ENCODE assay signal across 8 cellular contexts in the genomic region with DNA sequence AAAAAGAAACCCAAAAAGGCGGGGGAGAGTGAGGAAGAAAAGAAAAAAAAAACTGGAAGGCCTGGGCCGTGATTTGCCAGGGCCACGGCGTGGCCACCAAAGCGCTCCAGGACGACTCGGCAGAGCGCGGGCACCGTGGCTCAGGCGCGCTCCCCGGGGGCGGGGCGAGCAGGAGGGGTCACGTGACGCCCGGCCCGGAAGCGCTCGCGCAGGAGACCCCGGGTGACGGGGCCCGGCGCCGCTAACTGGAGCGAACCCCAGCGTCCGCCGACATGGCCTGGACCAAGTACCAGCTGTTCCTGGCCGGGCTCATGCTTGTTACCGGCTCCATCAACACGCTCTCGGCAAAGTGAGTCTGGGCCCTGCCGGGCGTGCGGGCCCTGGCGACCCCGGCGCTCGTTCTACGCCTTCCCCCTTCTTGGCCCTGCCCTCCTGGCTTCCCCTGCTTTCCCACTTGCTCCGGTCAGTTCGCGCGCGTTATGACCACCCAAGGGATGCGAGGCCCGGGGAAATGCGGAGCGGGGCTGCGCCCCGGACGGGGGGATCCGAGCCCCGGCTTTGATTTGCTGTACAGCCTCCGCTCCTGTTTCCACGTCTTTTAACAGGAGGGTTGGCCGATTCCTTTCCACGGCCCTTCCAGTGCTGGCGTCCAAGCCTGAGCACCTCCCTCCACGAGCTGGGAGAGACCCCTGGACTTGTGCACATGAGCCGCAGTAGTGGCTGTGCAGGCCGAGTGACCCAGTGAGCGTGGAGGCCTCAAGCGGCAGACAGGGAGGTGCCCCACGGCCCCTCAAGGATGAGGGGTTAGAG. TPM values are rescaled to one million over a fixed set of nuclear protein-coding genes. Genes with fewer than 3 reads are reported as not detected.
DNase-seq lines count a peak whose midpoint lies in the region; ATAC-seq and TF ChIP-seq lines count a peak whose summit lies in the region.

A gene with protein sequence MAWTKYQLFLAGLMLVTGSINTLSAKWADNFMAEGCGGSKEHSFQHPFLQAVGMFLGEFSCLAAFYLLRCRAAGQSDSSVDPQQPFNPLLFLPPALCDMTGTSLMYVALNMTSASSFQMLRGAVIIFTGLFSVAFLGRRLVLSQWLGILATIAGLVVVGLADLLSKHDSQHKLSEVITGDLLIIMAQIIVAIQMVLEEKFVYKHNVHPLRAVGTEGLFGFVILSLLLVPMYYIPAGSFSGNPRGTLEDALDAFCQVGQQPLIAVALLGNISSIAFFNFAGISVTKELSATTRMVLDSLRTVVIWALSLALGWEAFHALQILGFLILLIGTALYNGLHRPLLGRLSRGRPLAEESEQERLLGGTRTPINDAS (plus strand): TSS at position 207 of the 810 bp plus-strand sequence. CDS start 66 bp downstream, at position 273.

- peaks cover 21 to 57% (median 39%) of the 10 kb centered on the region in 4 donors for H3K4me1 Mint-ChIP-seq in CD4-positive, alpha-beta memory T cell
- peaks cover 30% of the 10 kb centered on the region for H3K4me1 Mint-ChIP-seq in activated T-cell treated with anti-CD3 and anti-CD28 coated beads, Interleukin-2, amount 50 U/mL, for 4 hours (ENCODE audit: low read depth)

- no peaks in the 10 kb centered on the region for H3K9me2 ChIP-seq in OCI-LY1 (ENCODE audit: low read depth, low read length)

- H3K9me3 Mint-ChIP-seq in CD4-positive, alpha-beta memory T cell = no peaks in the 10 kb centered on the region
- H3K9me3 Mint-ChIP-seq in activated T-cell treated with anti-CD3 and anti-CD28 coated beads, Interleukin-2, amount 50 U/mL, for 4 hours = no peaks in the 10 kb centered on the region

- intact Hi-C loops in CD4-positive, alpha-beta memory T cell (cut with micrococcal nuclease) = loop anchor here (1.0 kb wide), 1 partner anchor 21 kb away; no protein-coding TSS in a partner anchor

- peaks cover 48% of the 10 kb centered on the region for H3K4me1 ChIP-seq in CD4-positive, alpha-beta memory T cell (ENCODE audit: insufficient read depth, low read length)
- H3K4me1 ChIP-seq in OCI-LY1 (ENCODE audit: insufficient read depth, low read length, severe bottlenecking) = peaks cover 20% of the 10 kb centered on the region
- peaks cover 13 to 25% of the 10 kb centered on the region in 2 donors for H3K4me1 ChIP-seq in esophagus (ENCODE audit: control insufficient read depth in 2 of 2, insufficient read depth in 2 of 2, low read length in 1 of 2)
- H3K4me1 ChIP-seq in mucosa of stomach (ENCODE audit: control insufficient read depth, insufficient read depth, low read length) = peaks cover 43% of the 10 kb centered on the region

- no peaks in the 10 kb centered on the region for H4K20me1 ChIP-seq in OCI-LY1 (ENCODE audit: insufficient read depth, low read length)

- CTCF ChIA-PET in CD4-positive, alpha-beta memory T cell (lab: Charles Lee; ENCODE audit: partially characterized antibody) = interaction anchor here (1.0 to 1.5 kb wide), 2 partner anchors 19 kb away, joined by 3 to 6 read pairs; no protein-coding TSS in a partner anchor

- H3F3A ChIP-seq in OCI-LY1 (ENCODE audit: insufficient read depth, low read length) = no peaks in the 10 kb centered on the region

- peak within 1 kb of the TSS; percentile 92 for H3K4me2 ChIP-seq in OCI-LY1 (ENCODE audit: low read length)

- no peak within 1 kb of the TSS for H2AFZ ChIP-seq in OCI-LY1 (ENCODE audit: low read length)

- H3K27me3 ChIP-seq in CD4-positive, alpha-beta memory T cell (ENCODE audit: insufficient read depth, low read length) = no peaks in the 10 kb centered on the region
- H3K27me3 ChIP-seq in OCI-LY1 (ENCODE audit: insufficient read depth, low read length) (peaks cover 5% of the 10 kb centered on the region; the same call in 1 of the 2 replicates), esophagus (ENCODE audit: control insufficient read depth in 1 of 2, insufficient read depth in 2 of 2, low read length in 2 of 2) (no peaks in the 10 kb centered on the region), mucosa of stomach (ENCODE audit: control insufficient read depth, insufficient read depth, low read length) (no peaks in the 10 kb centered on the region)

- DNase-seq in CD4-positive, alpha-beta memory T cell = peak; percentile 79 to 86 (median 84)
- peak; percentile 60 for DNase-seq in HPDE6-E6E7 (ENCODE audit: extremely low spot score)
- peak; percentile 79 for DNase-seq in activated T-cell treated with anti-CD3 and anti-CD28 coated beads, Interleukin-2, amount 50 U/mL, for 4 hours
- DNase-seq in stimulated activated CD8-positive, alpha-beta memory T cell treated with anti-CD3 and anti-CD28 coated beads, Interleukin-4, amount 100 ng/mL, for 48 hours = peak; percentile 85

- no peaks in the 10 kb centered on the region for H3K79me2 ChIP-seq in OCI-LY1 (ENCODE audit: insufficient read depth, low read length)

- WGBS in esophagus, 2 donors = 1 to 2% methylated on average over 68 of the region's 68 CpGs

- H3K36me3 Mint-ChIP-seq in CD4-positive, alpha-beta memory T cell = peaks cover 0 to 6% of the 10 kb centered on the region in 2 donors
- H3K36me3 Mint-ChIP-seq in activated T-cell treated with anti-CD3 and anti-CD28 coated beads, Interleukin-2, amount 50 U/mL, for 4 hours (ENCODE audit: insufficient read depth) = peaks cover 1% of the 10 kb centered on the region

- TF ChIP-seq CTCF in OCI-LY1 (IDR thresholded peaks at IDR 0.05; ENCODE audit: low read length) = 0 out of 2 replicates have a peak, but pooled peaks have one; percentile 10

- H3K9me3 ChIP-seq in CD4-positive, alpha-beta memory T cell (ENCODE audit: control insufficient read depth in 1 of 2, low read length in 2 of 2) = no peaks in the 10 kb centered on the region
- H3K9me3 ChIP-seq in OCI-LY1 (ENCODE audit: low read length) = no peaks in the 10 kb centered on the region
- no peaks in the 10 kb centered on the region for H3K9me3 ChIP-seq in esophagus (ENCODE audit: control insufficient read depth in 2 of 2, insufficient read depth in 1 of 2, low read depth in 1 of 2, low read length in 1 of 2)
- H3K9me3 ChIP-seq in mucosa of stomach (ENCODE audit: control insufficient read depth, low read length) = no peaks in the 10 kb centered on the region

- H3K36me3 ChIP-seq in CD4-positive, alpha-beta memory T cell (ENCODE audit: insufficient read depth, low read length) = no peaks in the 10 kb centered on the region
- H3K36me3 ChIP-seq in OCI-LY1 (ENCODE audit: insufficient read depth, low read length) (no peaks in the 10 kb centered on the region), esophagus (ENCODE audit: control insufficient read depth in 2 of 2, insufficient read depth in 2 of 2, low read length in 1 of 2) (no peaks in the 10 kb centered on the region), mucosa of stomach (ENCODE audit: control insufficient read depth, insufficient read depth, low read length) (no peaks in the 10 kb centered on the region)

- peak within 1 kb of the TSS; percentile 91 to 96 (median 94) for H3K4me3 Mint-ChIP-seq in CD4-positive, alpha-beta memory T cell
- H3K4me3 Mint-ChIP-seq in activated T-cell treated with anti-CD3 and anti-CD28 coated beads, Interleukin-2, amount 50 U/mL, for 4 hours = peak within 1 kb of the TSS; percentile 93

- H3K27ac ChIP-seq in CD4-positive, alpha-beta memory T cell (ENCODE audit: low read depth, low read length) = peak within 1 kb of the TSS; percentile 88
- H3K27ac ChIP-seq in OCI-LY1 (ENCODE audit: low read depth, low read length, poor library complexity, severe bottlenecking) = no peak within 1 kb of the TSS
- peak within 1 kb of the TSS; percentile 94 to 98 for H3K27ac ChIP-seq in esophagus (ENCODE audit: low read depth in 2 of 2, low read length in 1 of 2)

- H3K9ac ChIP-seq in OCI-LY1 (ENCODE audit: low read length) = peak within 1 kb of the TSS; percentile 85
- H3K9ac ChIP-seq in mucosa of stomach (ENCODE audit: low read length) = peak within 1 kb of the TSS; percentile 99

- ATAC-seq in GM19438 (IDR thresholded peaks at IDR 0.05; ENCODE audit: low read depth, unreplicated experiment) = peak; percentile 83
- peak; percentile 96 to 97 for ATAC-seq in activated T-cell treated with anti-CD3 and anti-CD28 coated beads, Interleukin-2, amount 50 U/mL, for 4 hours

- peak within 1 kb of the TSS; percentile 44 to 90 for H3K4me3 ChIP-seq in CD4-positive, alpha-beta memory T cell (ENCODE audit: low read length in 2 of 2)
- peak within 1 kb of the TSS; percentile 92 for H3K4me3 ChIP-seq in OCI-LY1 (ENCODE audit: low read depth, low read length, poor library complexity, severe bottlenecking)
- H3K4me3 ChIP-seq in esophagus (ENCODE audit: low read depth in 1 of 2, low read length in 2 of 2) = peak within 1 kb of the TSS; percentile 82 to 93
- H3K4me3 ChIP-seq in mucosa of stomach (ENCODE audit: low read length) = peak within 1 kb of the TSS; percentile 99

- H3K27ac Mint-ChIP-seq in CD4-positive, alpha-beta memory T cell = peak within 1 kb of the TSS; percentile 79 to 97 (median 95)

- POLR2A ChIA-PET in CD4-positive, alpha-beta memory T cell (lab: Charles Lee; ENCODE audit: partially characterized antibody) = interaction anchor here (0.5 to 2.4 kb wide), 5 partner anchors 8 to 295 kb away, joined by 3 to 12 read pairs (median 7); a partner anchor contains a TSS

- peaks cover 0 to 1% of the 10 kb centered on the region in 2 donors for H3K27me3 Mint-ChIP-seq in CD4-positive, alpha-beta memory T cell
- no peaks in the 10 kb centered on the region for H3K27me3 Mint-ChIP-seq in activated T-cell treated with anti-CD3 and anti-CD28 coated beads, Interleukin-2, amount 50 U/mL, for 4 hours (ENCODE audit: low read depth)

RNA-seq across cellular contexts. Expression of the gene that starts here (rescaled TPM):
- 10 to 100 TPM; 20.1 to 22.2 TPM for total RNA-seq in CD4-positive, alpha-beta memory T cell
- polyA plus RNA-seq in CD4-positive, alpha-beta memory T cell = 1 to 10 TPM; 4.8 to 6.9 TPM
- 10 to 100 TPM in 2 of 3 donors, 1 to 10 TPM in 1; 9.2 to 12.5 (median 11.6) TPM for total RNA-seq in activated T-cell treated with anti-CD3 and anti-CD28 coated beads, Interleukin-2, amount 50 U/mL, for 4 hours
- 10 to 100 TPM; 17.0 to 18.3 TPM for polyA plus RNA-seq in esophagus
